ENCODE assay signal across 1 cellular context in the genomic region with DNA sequence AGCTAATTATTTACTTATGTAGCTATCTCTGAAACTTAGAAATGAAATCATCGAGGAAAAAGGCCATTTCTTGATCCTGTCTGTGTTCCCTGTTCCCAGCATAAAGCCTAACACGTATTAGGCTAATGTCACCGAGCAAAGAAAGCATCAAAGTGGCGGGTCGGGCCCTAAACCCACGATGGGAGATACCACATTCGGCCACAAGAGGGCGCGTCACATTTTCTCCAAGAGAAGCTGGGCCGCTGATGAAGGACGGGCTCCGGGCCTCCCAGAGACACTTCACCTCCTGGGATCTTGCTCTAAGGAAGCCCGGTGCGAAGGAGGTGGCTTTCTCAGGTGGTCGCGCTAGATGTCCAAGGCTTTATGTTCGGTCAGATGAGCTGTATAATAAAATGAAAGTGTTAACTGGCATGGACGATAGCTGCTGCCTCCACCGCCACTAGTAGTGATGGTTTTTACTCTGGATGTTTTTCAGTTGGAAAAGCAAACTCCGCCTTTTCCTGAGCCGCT.
TF ChIP-seq lines count a peak whose summit lies in the region.

No MANE protein-coding gene starts in this region.

TF ChIP-seq in GM12878, 131 proteins besides CTCF, POLR2A, EP300 and RAD21 (continued from another document and continues in another):
- TF ChIP-seq, protein P1, sequence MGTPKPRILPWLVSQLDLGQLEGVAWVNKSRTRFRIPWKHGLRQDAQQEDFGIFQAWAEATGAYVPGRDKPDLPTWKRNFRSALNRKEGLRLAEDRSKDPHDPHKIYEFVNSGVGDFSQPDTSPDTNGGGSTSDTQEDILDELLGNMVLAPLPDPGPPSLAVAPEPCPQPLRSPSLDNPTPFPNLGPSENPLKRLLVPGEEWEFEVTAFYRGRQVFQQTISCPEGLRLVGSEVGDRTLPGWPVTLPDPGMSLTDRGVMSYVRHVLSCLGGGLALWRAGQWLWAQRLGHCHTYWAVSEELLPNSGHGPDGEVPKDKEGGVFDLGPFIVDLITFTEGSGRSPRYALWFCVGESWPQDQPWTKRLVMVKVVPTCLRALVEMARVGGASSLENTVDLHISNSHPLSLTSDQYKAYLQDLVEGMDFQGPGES (IDR thresholded peaks at IDR 0.05) = no peak
- TF ChIP-seq BMI1 (IDR thresholded peaks at IDR 0.05; ENCODE audit: borderline replicate concordance) (no peak), TCF3 (IDR thresholded peaks at IDR 0.05; ENCODE audit: borderline replicate concordance, insufficient read depth, low read depth, low read length) (no peak), ZNF622 (IDR thresholded peaks at IDR 0.05) (no peak), SREBF1 (IDR thresholded peaks at IDR 0.05; ENCODE audit: low read length) (no peak), IRF4 (IDR thresholded peaks at IDR 0.05; ENCODE audit: low read depth, low read length) (no peak), NFYA (IDR thresholded peaks at IDR 0.05; ENCODE audit: borderline replicate concordance, low read depth, low read length) (no peak), MEF2A (IDR thresholded peaks at IDR 0.05; ENCODE audit: insufficient read depth, low read depth, low read length) (no peak), ZNF274 (IDR thresholded peaks at IDR 0.05; ENCODE audit: insufficient read depth, insufficient read length) (no peak), GABPA (IDR thresholded peaks at IDR 0.05; ENCODE audit: low read depth) (no peak), SPI1 (IDR thresholded peaks at IDR 0.05; ENCODE audit: borderline replicate concordance, insufficient read depth, low read depth, low read length) (no peak), CBX3 (IDR thresholded peaks at IDR 0.05; ENCODE audit: borderline replicate concordance, low read depth) (no peak), BACH1 (IDR thresholded peaks at IDR 0.05; ENCODE audit: borderline replicate concordance) (no peak), NRF1 (conservative IDR thresholded peaks at IDR 0.05; ENCODE audit: low read depth, low read length) (no peak), SIX5 (IDR thresholded peaks at IDR 0.05; ENCODE audit: low read depth, low read length, severe bottlenecking) (no peak), YY1 (IDR thresholded peaks at IDR 0.05; ENCODE audit: low read depth, low read length) (peak; percentile 59; the same call in 1 of the 2 replicates), BHLHE40 (IDR thresholded peaks at IDR 0.05; ENCODE audit: borderline replicate concordance in 1 of 2, low read depth in 2 of 2, low read length in 1 of 2) (no peak), NBN (IDR thresholded peaks at IDR 0.05) (no peak), MYC (IDR thresholded peaks at IDR 0.05; ENCODE audit: insufficient read depth, insufficient read length, insufficient replicate concordance, low read length, severe bottlenecking) (no peak), ZNF207 (IDR thresholded peaks at IDR 0.05; ENCODE audit: borderline replicate concordance) (no peak), FOS (IDR thresholded peaks at IDR 0.05; ENCODE audit: borderline replicate concordance, extremely low read depth, insufficient read length) (no peak), ZBTB40 (IDR thresholded peaks at IDR 0.05; ENCODE audit: borderline replicate concordance) (no peak), SMC3 (IDR thresholded peaks at IDR 0.05; ENCODE audit: borderline replicate concordance, low read length) (peak; percentile 62), MXI1 (IDR thresholded peaks at IDR 0.05; ENCODE audit: low read depth, low read length) (no peak), SMARCA5 (IDR thresholded peaks at IDR 0.05) (peak; percentile 48; the same call in 1 of the 2 replicates), LARP7 (IDR thresholded peaks at IDR 0.05) (no peak), DPF2 (IDR thresholded peaks at IDR 0.05) (no peak), CBFB (IDR thresholded peaks at IDR 0.05; ENCODE audit: low read depth) (no peak), ZBED1 (IDR thresholded peaks at IDR 0.05; ENCODE audit: borderline replicate concordance) (no peak), IKZF1 (conservative IDR thresholded peaks at IDR 0.05) (peak; percentile 61; the same call in 1 of the 2 replicates), CREB1 (IDR thresholded peaks at IDR 0.05; ENCODE audit: low read depth) (no peak), SKIL (IDR thresholded peaks at IDR 0.05; ENCODE audit: low read depth, poor library complexity, severe bottlenecking) (no peak), ZNF24 (IDR thresholded peaks at IDR 0.05) (no peak)
- TF ChIP-seq, protein P2, sequence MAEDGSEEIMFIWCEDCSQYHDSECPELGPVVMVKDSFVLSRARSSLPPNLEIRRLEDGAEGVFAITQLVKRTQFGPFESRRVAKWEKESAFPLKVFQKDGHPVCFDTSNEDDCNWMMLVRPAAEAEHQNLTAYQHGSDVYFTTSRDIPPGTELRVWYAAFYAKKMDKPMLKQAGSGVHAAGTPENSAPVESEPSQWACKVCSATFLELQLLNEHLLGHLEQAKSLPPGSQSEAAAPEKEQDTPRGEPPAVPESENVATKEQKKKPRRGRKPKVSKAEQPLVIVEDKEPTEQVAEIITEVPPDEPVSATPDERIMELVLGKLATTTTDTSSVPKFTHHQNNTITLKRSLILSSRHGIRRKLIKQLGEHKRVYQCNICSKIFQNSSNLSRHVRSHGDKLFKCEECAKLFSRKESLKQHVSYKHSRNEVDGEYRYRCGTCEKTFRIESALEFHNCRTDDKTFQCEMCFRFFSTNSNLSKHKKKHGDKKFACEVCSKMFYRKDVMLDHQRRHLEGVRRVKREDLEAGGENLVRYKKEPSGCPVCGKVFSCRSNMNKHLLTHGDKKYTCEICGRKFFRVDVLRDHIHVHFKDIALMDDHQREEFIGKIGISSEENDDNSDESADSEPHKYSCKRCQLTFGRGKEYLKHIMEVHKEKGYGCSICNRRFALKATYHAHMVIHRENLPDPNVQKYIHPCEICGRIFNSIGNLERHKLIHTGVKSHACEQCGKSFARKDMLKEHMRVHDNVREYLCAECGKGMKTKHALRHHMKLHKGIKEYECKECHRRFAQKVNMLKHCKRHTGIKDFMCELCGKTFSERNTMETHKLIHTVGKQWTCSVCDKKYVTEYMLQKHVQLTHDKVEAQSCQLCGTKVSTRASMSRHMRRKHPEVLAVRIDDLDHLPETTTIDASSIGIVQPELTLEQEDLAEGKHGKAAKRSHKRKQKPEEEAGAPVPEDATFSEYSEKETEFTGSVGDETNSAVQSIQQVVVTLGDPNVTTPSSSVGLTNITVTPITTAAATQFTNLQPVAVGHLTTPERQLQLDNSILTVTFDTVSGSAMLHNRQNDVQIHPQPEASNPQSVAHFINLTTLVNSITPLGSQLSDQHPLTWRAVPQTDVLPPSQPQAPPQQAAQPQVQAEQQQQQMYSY (CRISPR knock-in tag; IDR thresholded peaks at IDR 0.05) = no peak
- TF ChIP-seq, protein P3, sequence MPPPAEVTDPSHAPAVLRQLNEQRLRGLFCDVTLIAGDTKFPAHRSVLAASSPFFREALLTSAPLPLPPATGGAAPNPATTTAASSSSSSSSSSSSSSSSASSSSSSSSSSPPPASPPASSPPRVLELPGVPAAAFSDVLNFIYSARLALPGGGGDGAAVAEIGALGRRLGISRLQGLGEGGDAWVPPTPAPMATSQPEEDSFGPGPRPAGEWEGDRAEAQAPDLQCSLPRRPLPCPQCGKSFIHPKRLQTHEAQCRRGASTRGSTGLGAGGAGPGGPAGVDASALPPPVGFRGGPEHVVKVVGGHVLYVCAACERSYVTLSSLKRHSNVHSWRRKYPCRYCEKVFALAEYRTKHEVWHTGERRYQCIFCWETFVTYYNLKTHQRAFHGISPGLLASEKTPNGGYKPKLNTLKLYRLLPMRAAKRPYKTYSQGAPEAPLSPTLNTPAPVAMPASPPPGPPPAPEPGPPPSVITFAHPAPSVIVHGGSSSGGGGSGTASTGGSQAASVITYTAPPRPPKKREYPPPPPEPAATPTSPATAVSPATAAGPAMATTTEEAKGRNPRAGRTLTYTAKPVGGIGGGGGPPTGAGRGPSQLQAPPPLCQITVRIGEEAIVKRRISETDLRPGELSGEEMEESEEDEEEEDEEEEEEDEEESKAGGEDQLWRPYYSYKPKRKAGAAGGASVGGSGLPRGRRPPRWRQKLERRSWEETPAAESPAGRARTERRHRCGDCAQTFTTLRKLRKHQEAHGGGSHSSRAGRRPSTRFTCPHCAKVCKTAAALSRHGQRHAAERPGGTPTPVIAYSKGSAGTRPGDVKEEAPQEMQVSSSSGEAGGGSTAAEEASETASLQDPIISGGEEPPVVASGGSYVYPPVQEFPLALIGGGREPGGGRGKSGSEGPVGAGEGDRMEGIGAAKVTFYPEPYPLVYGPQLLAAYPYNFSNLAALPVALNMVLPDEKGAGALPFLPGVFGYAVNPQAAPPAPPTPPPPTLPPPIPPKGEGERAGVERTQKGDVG (CRISPR knock-in tag; IDR thresholded peaks at IDR 0.05) = no peak
- TF ChIP-seq, protein P4, sequence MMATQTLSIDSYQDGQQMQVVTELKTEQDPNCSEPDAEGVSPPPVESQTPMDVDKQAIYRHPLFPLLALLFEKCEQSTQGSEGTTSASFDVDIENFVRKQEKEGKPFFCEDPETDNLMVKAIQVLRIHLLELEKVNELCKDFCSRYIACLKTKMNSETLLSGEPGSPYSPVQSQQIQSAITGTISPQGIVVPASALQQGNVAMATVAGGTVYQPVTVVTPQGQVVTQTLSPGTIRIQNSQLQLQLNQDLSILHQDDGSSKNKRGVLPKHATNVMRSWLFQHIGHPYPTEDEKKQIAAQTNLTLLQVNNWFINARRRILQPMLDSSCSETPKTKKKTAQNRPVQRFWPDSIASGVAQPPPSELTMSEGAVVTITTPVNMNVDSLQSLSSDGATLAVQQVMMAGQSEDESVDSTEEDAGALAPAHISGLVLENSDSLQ (IDR thresholded peaks at IDR 0.05) = no peak
- TF ChIP-seq, protein P5, sequence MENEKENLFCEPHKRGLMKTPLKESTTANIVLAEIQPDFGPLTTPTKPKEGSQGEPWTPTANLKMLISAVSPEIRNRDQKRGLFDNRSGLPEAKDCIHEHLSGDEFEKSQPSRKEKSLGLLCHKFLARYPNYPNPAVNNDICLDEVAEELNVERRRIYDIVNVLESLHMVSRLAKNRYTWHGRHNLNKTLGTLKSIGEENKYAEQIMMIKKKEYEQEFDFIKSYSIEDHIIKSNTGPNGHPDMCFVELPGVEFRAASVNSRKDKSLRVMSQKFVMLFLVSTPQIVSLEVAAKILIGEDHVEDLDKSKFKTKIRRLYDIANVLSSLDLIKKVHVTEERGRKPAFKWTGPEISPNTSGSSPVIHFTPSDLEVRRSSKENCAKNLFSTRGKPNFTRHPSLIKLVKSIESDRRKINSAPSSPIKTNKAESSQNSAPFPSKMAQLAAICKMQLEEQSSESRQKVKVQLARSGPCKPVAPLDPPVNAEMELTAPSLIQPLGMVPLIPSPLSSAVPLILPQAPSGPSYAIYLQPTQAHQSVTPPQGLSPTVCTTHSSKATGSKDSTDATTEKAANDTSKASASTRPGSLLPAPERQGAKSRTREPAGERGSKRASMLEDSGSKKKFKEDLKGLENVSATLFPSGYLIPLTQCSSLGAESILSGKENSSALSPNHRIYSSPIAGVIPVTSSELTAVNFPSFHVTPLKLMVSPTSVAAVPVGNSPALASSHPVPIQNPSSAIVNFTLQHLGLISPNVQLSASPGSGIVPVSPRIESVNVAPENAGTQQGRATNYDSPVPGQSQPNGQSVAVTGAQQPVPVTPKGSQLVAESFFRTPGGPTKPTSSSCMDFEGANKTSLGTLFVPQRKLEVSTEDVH (IDR thresholded peaks at IDR 0.05; ENCODE audit: low read depth, partially characterized antibody) = peak; percentile 52
- TF ChIP-seq, protein P6, sequence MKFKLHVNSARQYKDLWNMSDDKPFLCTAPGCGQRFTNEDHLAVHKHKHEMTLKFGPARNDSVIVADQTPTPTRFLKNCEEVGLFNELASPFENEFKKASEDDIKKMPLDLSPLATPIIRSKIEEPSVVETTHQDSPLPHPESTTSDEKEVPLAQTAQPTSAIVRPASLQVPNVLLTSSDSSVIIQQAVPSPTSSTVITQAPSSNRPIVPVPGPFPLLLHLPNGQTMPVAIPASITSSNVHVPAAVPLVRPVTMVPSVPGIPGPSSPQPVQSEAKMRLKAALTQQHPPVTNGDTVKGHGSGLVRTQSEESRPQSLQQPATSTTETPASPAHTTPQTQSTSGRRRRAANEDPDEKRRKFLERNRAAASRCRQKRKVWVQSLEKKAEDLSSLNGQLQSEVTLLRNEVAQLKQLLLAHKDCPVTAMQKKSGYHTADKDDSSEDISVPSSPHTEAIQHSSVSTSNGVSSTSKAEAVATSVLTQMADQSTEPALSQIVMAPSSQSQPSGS (IDR thresholded peaks at IDR 0.05; ENCODE audit: low read length) = no peak
